Comparison of ENCODE assay signal across 17 cellular contexts in the genomic region with DNA sequence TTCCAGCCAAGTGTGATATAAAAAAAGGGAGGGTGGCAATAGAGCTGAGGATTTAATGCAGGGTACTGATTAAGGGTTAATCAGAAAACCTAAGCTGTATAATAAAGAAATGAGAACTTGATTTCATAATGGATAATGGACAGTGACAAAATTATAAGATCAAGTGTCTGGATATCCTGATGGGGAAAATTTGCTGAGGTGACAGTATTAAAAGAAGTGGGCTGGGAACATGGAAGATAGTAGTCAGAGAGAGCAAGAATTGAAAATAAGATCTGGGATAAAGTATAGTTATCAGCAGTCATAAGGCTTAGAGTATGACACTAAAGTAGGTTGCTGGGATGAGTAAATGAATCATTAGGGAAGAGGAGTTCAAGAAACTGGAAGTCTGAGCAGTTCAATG.
A peak's percentile ranks its signal among the peaks of the same experiment; 100 is the strongest.
DNase-seq lines count a peak whose midpoint lies in the region; ATAC-seq and TF ChIP-seq lines count a peak whose summit lies in the region.
"Had no signal": no experiment of that assay in that cellular context is flagged by ENCODE, and none has a peak within 500 bp of the region (broad histone marks: within the 10 kb centered on the region; RNA-seq: fewer than 3 reads in every experiment).

No MANE protein-coding gene starts in this region.

- DNase-seq in IMR-90 (no peak), NCI-H1694 treated with DMSO at 0.1 percent for 48 hours (lab: John Stamatoyannopoulos, UW) (no peak), body of pancreas (no peak), breast epithelium (ENCODE audit: low spot score in 2 of 2) (no peak)
- DNase-seq in activated naive CD4-positive, alpha-beta T cell treated with anti-CD3 and anti-CD28 coated beads for 36 hours: no peak
- DNase-seq: 8988T; CD4-positive, alpha-beta T cell; CD8-positive, alpha-beta memory T cell; DMS 273 treated with DMSO at 0.1 percent for 48 hours; DMS79; GF-D8; GOT3; H7; HCEC 1CT had no signal

- in situ Hi-C loops in IMR-90 (cut with MboI; ENCODE audit: low sequenced_read_pairs): no loop called here

- dilution Hi-C loops in IMR-90 (cut with HindIII; ENCODE audit: low sequenced_read_pairs, unreplicated experiment): no loop called here

- H3K14ac ChIP-seq in IMR-90 (replicated peaks; ENCODE audit: low read depth, low read length): no peak overlapping the region

- no peak overlapping the region for H3K56ac ChIP-seq in IMR-90 (ENCODE audit: extremely low read depth, insufficient read depth, low read length)

- no peak overlapping the region for H3K9ac ChIP-seq in BLaER1 treated with 17β-estradiol and CSF1 and Interleukin-3, amounts not matched to agents 10 nM and 100 nM
- H3K9ac ChIP-seq in IMR-90 (ENCODE audit: low read depth, low read length): no peak overlapping the region

- intact Hi-C loops in IMR-90 (cut with micrococcal nuclease) (no loop called here), body of pancreas (cut with DNase I) (no loop called here), breast epithelium (cut with DNase I; ENCODE audit: low total_unique reads) (no loop called here)
- intact Hi-C loops in dendritic cell treated with granulocyte-macrophage colony-stimulating factor and Interleukin-4, amounts not matched to agents 40 ng/mL and 50 ng/mL, for 4 days (cut with micrococcal nuclease): no loop called here
- intact Hi-C loops in activated naive CD4-positive, alpha-beta T cell treated with anti-CD3 and anti-CD28 coated beads for 36 hours (cut with micrococcal nuclease): no loop called here

- no peak overlapping the region for H2BK5ac ChIP-seq in IMR-90 (ENCODE audit: low read depth, low read length, poor library complexity, severe bottlenecking)

- H3K4me3 Mint-ChIP-seq in dendritic cell treated with granulocyte-macrophage colony-stimulating factor and Interleukin-4, amounts not matched to agents 40 ng/mL and 50 ng/mL, for 4 days: no peak overlapping the region
- H3K4me3 Mint-ChIP-seq in activated naive CD4-positive, alpha-beta T cell treated with anti-CD3 and anti-CD28 coated beads for 36 hours: no peak overlapping the region
- H3K4me3 Mint-ChIP-seq: CD4-positive, alpha-beta T cell; CD8-positive, alpha-beta memory T cell had no signal

- POLR2A ChIA-PET in IMR-90 (lab: Charles Lee; ENCODE audit: unreplicated experiment): no interaction called here

- peaks cover 15% of the 10 kb centered on the region for H3K4me1 Mint-ChIP-seq in dendritic cell treated with granulocyte-macrophage colony-stimulating factor and Interleukin-4, amounts not matched to agents 40 ng/mL and 50 ng/mL, for 4 days (ENCODE audit: low read depth)
- H3K4me1 Mint-ChIP-seq in activated naive CD4-positive, alpha-beta T cell treated with anti-CD3 and anti-CD28 coated beads for 36 hours (ENCODE audit: low read depth): no peaks in the 10 kb centered on the region
- H3K4me1 Mint-ChIP-seq: CD8-positive, alpha-beta memory T cell had no signal

- H3K4me2 ChIP-seq in BLaER1 treated with 17β-estradiol and CSF1 and Interleukin-3, amounts not matched to agents 10 nM and 100 nM: peak overlapping the region in 8 of 11 experiments; percentile 13 to 64 (median 46); a peak in 13 of 22 replicates
- H3K4me2 ChIP-seq in IMR-90 (ENCODE audit: low read depth, low read length): no peak overlapping the region

- ATAC-seq in IMR-90 (ENCODE audit: low read depth) (no peak), body of pancreas (no peak)

- no peak overlapping the region for H2BK15ac ChIP-seq in IMR-90 (ENCODE audit: low read depth, low read length)

- no peaks in the 10 kb centered on the region for H3K36me3 ChIP-seq in BLaER1 treated with 17β-estradiol and CSF1 and Interleukin-3, amounts not matched to agents 10 nM and 100 nM
- H3K36me3 ChIP-seq in IMR-90 (ENCODE audit: control insufficient read depth, insufficient read depth, low read length) (no peaks in the 10 kb centered on the region), body of pancreas (replicated peaks in 1 of 2; ENCODE audit: insufficient read depth in 1 of 2, low read depth in 2 of 2) (no peaks in the 10 kb centered on the region), breast epithelium (no peaks in the 10 kb centered on the region)

- no peaks in the 10 kb centered on the region for H3K79me1 ChIP-seq in IMR-90 (ENCODE audit: low read depth in 1 of 2, low read length in 2 of 2)

- H2AK5ac ChIP-seq in IMR-90 (ENCODE audit: low read depth, low read length): no peak overlapping the region

- H4K20me1 ChIP-seq in BLaER1 treated with 17β-estradiol and CSF1 and Interleukin-3, amounts not matched to agents 10 nM and 100 nM: no peaks in the 10 kb centered on the region
- H4K20me1 ChIP-seq in IMR-90 (ENCODE audit: insufficient read depth, low read length): no peaks in the 10 kb centered on the region

- peak overlapping the region in 5 of 11 experiments; percentile 24 to 42 (median 36); a peak in 8 of 22 replicates for H3K27ac ChIP-seq in BLaER1 treated with 17β-estradiol and CSF1 and Interleukin-3, amounts not matched to agents 10 nM and 100 nM
- no peak overlapping the region for H3K27ac ChIP-seq in IMR-90 (ENCODE audit: insufficient read depth, low read length)
- H3K27ac ChIP-seq in body of pancreas: no peak overlapping the region
- H3K27ac ChIP-seq in breast epithelium: no peak overlapping the region
- H3K27ac ChIP-seq: C4-2B had no signal

- TF ChIP-seq CTCF in IMR-90 (conservative IDR thresholded peaks at IDR 0.05; ENCODE audit: low read depth, low read length) (no peak), body of pancreas (IDR thresholded peaks at IDR 0.05) (no peak), breast epithelium (IDR thresholded peaks at IDR 0.05) (no peak)

- H2AK9ac ChIP-seq in IMR-90 (replicated peaks; ENCODE audit: low read depth, low read length, poor library complexity): no peak overlapping the region

- H3K9me1 ChIP-seq in IMR-90 (ENCODE audit: insufficient read depth, low read length): no peaks in the 10 kb centered on the region

- CTCF ChIA-PET in IMR-90 (lab: Yijun Ruan, JAX): no interaction called here
- CTCF ChIA-PET in activated naive CD4-positive, alpha-beta T cell treated with anti-CD3 and anti-CD28 coated beads for 36 hours (lab: Charles Lee): no interaction called here

- H2AFZ ChIP-seq in IMR-90 (replicated peaks; ENCODE audit: low read length, poor library complexity): no peak overlapping the region

- TF ChIP-seq POLR2A in IMR-90 (IDR thresholded peaks at IDR 0.05; ENCODE audit: low read depth, low read length) (no peak), body of pancreas (IDR thresholded peaks at IDR 0.05) (no peak), breast epithelium (IDR thresholded peaks at IDR 0.05) (no peak)

- no TSS peak for BruUV-seq in IMR-90 (replicated peaks; lab: Mats Ljungman, UMichigan)

- TF ChIP-seq RAD21 in IMR-90 (IDR thresholded peaks at IDR 0.05; ENCODE audit: low read length): no peak

- H3K9me3 Mint-ChIP-seq in dendritic cell treated with granulocyte-macrophage colony-stimulating factor and Interleukin-4, amounts not matched to agents 40 ng/mL and 50 ng/mL, for 4 days: no peaks in the 10 kb centered on the region
- peaks cover 8% of the 10 kb centered on the region for H3K9me3 Mint-ChIP-seq in activated naive CD4-positive, alpha-beta T cell treated with anti-CD3 and anti-CD28 coated beads for 36 hours

- no peak overlapping the region for H3K4me3 ChIP-seq in BLaER1 treated with 17β-estradiol and CSF1 and Interleukin-3, amounts not matched to agents 10 nM and 100 nM
- H3K4me3 ChIP-seq in IMR-90 (ENCODE audit: insufficient read depth, low read depth, low read length) (no peak overlapping the region), body of pancreas (no peak overlapping the region), breast epithelium (no peak overlapping the region)

- no peak overlapping the region for H2BK20ac ChIP-seq in IMR-90 (ENCODE audit: low read depth, low read length)

- no peak overlapping the region for H2BK120ac ChIP-seq in IMR-90 (ENCODE audit: low read depth, low read length)

- H3K4me1 ChIP-seq in BLaER1 treated with 17β-estradiol and CSF1 and Interleukin-3, amounts not matched to agents 10 nM and 100 nM: peaks cover 0 to 20% (median 13%) of the 10 kb centered on the region in 10 experiments; a peak in 14 of 20 replicates
- H3K4me1 ChIP-seq in IMR-90 (ENCODE audit: control insufficient read depth, insufficient read depth, low read length): no peaks in the 10 kb centered on the region
- peaks cover 6% of the 10 kb centered on the region for H3K4me1 ChIP-seq in body of pancreas
- H3K4me1 ChIP-seq in breast epithelium: no peaks in the 10 kb centered on the region

- no peak overlapping the region for H3K23ac ChIP-seq in IMR-90 (ENCODE audit: low read depth, low read length)

- H3K4ac ChIP-seq in IMR-90 (ENCODE audit: low read depth, low read length): no peak overlapping the region

- H4K91ac ChIP-seq in IMR-90 (ENCODE audit: insufficient read depth, low read depth, low read length): no peak overlapping the region

- H3K27me3 ChIP-seq in BLaER1 treated with 17β-estradiol and CSF1 and Interleukin-3, amounts not matched to agents 10 nM and 100 nM: no peaks in the 10 kb centered on the region
- no peaks in the 10 kb centered on the region for H3K27me3 ChIP-seq in IMR-90 (ENCODE audit: control insufficient read depth, insufficient read depth, low read length)
- no peaks in the 10 kb centered on the region for H3K27me3 ChIP-seq in body of pancreas
- H3K27me3 ChIP-seq in breast epithelium: no peaks in the 10 kb centered on the region

- H3K18ac ChIP-seq in IMR-90 (ENCODE audit: low read depth, low read length): no peak overlapping the region

- peak overlapping the region; percentile 0 for H3K27ac Mint-ChIP-seq in dendritic cell treated with granulocyte-macrophage colony-stimulating factor and Interleukin-4, amounts not matched to agents 40 ng/mL and 50 ng/mL, for 4 days
- H3K27ac Mint-ChIP-seq in activated naive CD4-positive, alpha-beta T cell treated with anti-CD3 and anti-CD28 coated beads for 36 hours: no peak overlapping the region
- H3K27ac Mint-ChIP-seq: CD4-positive, alpha-beta T cell; CD8-positive, alpha-beta memory T cell had no signal

- no peaks in the 10 kb centered on the region for H3K9me3 ChIP-seq in BLaER1 treated with 17β-estradiol and CSF1 and Interleukin-3, amounts not matched to agents 10 nM and 100 nM (replicated peaks in 1 of 11)
- no peaks in the 10 kb centered on the region for H3K9me3 ChIP-seq in IMR-90 (ENCODE audit: control insufficient read depth, insufficient read depth, low read length)
- H3K9me3 ChIP-seq in body of pancreas: no peaks in the 10 kb centered on the region
- H3K9me3 ChIP-seq in breast epithelium: peaks cover 0 to 3% of the 10 kb centered on the region in 2 donors

- H3K27me3 Mint-ChIP-seq in dendritic cell treated with granulocyte-macrophage colony-stimulating factor and Interleukin-4, amounts not matched to agents 40 ng/mL and 50 ng/mL, for 4 days: no peaks in the 10 kb centered on the region
- no peaks in the 10 kb centered on the region for H3K27me3 Mint-ChIP-seq in activated naive CD4-positive, alpha-beta T cell treated with anti-CD3 and anti-CD28 coated beads for 36 hours (ENCODE audit: low read depth)
- H3K27me3 Mint-ChIP-seq: CD4-positive, alpha-beta T cell; CD8-positive, alpha-beta memory T cell had no signal

- no peak overlapping the region for H4K8ac ChIP-seq in IMR-90 (ENCODE audit: low read depth in 2 of 2, low read length in 2 of 2)

- H4K5ac ChIP-seq in IMR-90 (ENCODE audit: low read depth, low read length): no peak overlapping the region

- H3K36me3 Mint-ChIP-seq in dendritic cell treated with granulocyte-macrophage colony-stimulating factor and Interleukin-4, amounts not matched to agents 40 ng/mL and 50 ng/mL, for 4 days (ENCODE audit: low read depth): no peaks in the 10 kb centered on the region
- no peaks in the 10 kb centered on the region for H3K36me3 Mint-ChIP-seq in activated naive CD4-positive, alpha-beta T cell treated with anti-CD3 and anti-CD28 coated beads for 36 hours (ENCODE audit: low read depth)
- H3K36me3 Mint-ChIP-seq: CD8-positive, alpha-beta memory T cell had no signal
